24 cellular contexts compared by ENCODE assay signal in the genomic region with DNA sequence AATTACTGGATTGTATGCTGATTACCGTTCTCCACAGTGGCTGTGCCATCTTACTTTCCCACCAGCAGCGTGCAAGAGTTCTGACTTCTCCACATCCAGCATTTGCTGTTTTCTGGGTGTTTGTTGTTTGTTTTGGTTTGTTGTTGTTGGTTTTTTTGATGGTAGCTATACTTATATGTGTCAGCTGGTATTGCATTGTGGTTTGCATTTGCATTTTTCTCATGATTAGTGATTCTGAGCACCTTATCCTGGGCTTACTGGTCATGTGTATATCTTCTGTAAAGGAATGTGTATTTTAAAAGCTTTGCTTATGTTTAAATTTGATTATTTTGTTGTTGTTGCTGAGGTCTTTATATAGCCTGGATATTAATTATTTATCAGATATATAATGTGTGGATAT.
DNase-seq lines count a peak whose midpoint lies in the region; ATAC-seq, FAIRE-seq and TF ChIP-seq lines count a peak whose summit lies in the region.
"Had no signal": no experiment of that assay in that cellular context is flagged by ENCODE, and none has a peak within 500 bp of the region (broad histone marks: within the 10 kb centered on the region; RNA-seq: fewer than 3 reads in every experiment).

No MANE protein-coding gene starts in this region.

- in situ Hi-C loops in K562 (cut with MboI) = no loop called here

- TF ChIP-seq RAD21 in K562 (CRISPR knock-in tag; conservative IDR thresholded peaks at IDR 0.05 in 1 of 2, IDR thresholded peaks at IDR 0.05 in 1 of 2) = no peak

- H3K4me2 ChIP-seq in K562 (ENCODE audit: insufficient read depth, low read length) (no peak overlapping the region), PC-3 (ENCODE audit: low read length) (no peak overlapping the region)
- H3K4me2 ChIP-seq: BLaER1 had no signal

- no peaks in the 10 kb centered on the region for H3K9me2 ChIP-seq in PC-3 (replicated peaks; ENCODE audit: low read length)

- POLR2A ChIA-PET in K562 (lab: Yijun Ruan, JAX) = interaction anchor here (0.7 to 2.6 kb wide), 5 partner anchors 9 to 22 kb away, joined by 3 to 6 read pairs (median 3); no protein-coding TSS in a partner anchor
- POLR2A ChIA-PET in PC-3 (lab: Charles Lee; ENCODE audit: unreplicated experiment) = no interaction called here

- 0% methylated on average over 2 of the region's 2 CpGs for WGBS in K562 (ENCODE audit: insufficient coverage, low coverage, missing lambda C conversion rate)

- H4K20me1 ChIP-seq in K562 (replicated peaks; ENCODE audit: control insufficient read depth, insufficient read depth, low read length) = no peaks in the 10 kb centered on the region
- no peaks in the 10 kb centered on the region for H4K20me1 ChIP-seq in PC-3 (ENCODE audit: low read length)
- H4K20me1 ChIP-seq: BLaER1 had no signal

- TF ChIP-seq CTCF in K562 (IDR thresholded peaks at IDR 0.05 in 2 of 3, conservative IDR thresholded peaks at IDR 0.05 in 1 of 3; ENCODE audit: insufficient read depth in 2 of 3, low read depth in 1 of 3, low read length in 3 of 3) (no peak), PC-3 (conservative IDR thresholded peaks at IDR 0.05; ENCODE audit: low read depth, low read length) (no peak)

- no peaks in the 10 kb centered on the region for H3K9me1 ChIP-seq in K562 (ENCODE audit: control insufficient read depth, insufficient read depth, low read length)

- intact Hi-C loops in K562 (cut with micrococcal nuclease) = no loop called here
- intact Hi-C loops in PC-3 (cut with micrococcal nuclease) = no loop called here

- H3K27ac ChIP-seq in K562 (ENCODE audit: extremely low read depth, low read depth, low read length) (no peak overlapping the region), PC-3 (ENCODE audit: low read length) (no peak overlapping the region)
- H3K27ac ChIP-seq: BLaER1, C4-2B had no signal

- H3K79me2 ChIP-seq in K562 (ENCODE audit: control insufficient read depth, insufficient read depth, low read length) = no peaks in the 10 kb centered on the region
- no peaks in the 10 kb centered on the region for H3K79me2 ChIP-seq in PC-3 (ENCODE audit: low read length)

- peak; percentile 19 for FAIRE-seq in K562 (lab: Jason Lieb, UNC)
- FAIRE-seq: D721Med, GM12891, GM18507, GM19239, H54 had no signal

- H3K9ac ChIP-seq in K562 (ENCODE audit: insufficient read depth in 1 of 2, low read depth in 2 of 2, low read length in 2 of 2) (no peak overlapping the region), PC-3 (ENCODE audit: low read length) (no peak overlapping the region)
- H3K9ac ChIP-seq: BLaER1 had no signal

- DNase-seq in K562 (ENCODE audit: extremely low read depth in 1 of 4, low spot score in 3 of 4) (no peak), PC-3 (no peak), kidney tubule cell (ENCODE audit: low spot score) (no peak), CD1c-positive myeloid dendritic cell (ENCODE audit: extremely low spot score) (no peak), T1000 (lab: John Stamatoyannopoulos, UW) (no peak)
- DNase-seq: CD4-positive, alpha-beta T cell; CD8-positive, alpha-beta memory T cell; DMS 273 treated with DMSO at 0.1 percent for 48 hours; DMS79; EL; GDM1; GOT3; HFFc6 had no signal

- TF ChIP-seq EP300 in K562 (IDR thresholded peaks at IDR 0.05; ENCODE audit: low read length) = no peak

- H3K36me3 ChIP-seq in K562 (ENCODE audit: control insufficient read depth, insufficient read depth, low read length) = no peaks in the 10 kb centered on the region
- H3K36me3 ChIP-seq in PC-3 (ENCODE audit: low read depth, low read length) = no peaks in the 10 kb centered on the region
- H3K36me3 ChIP-seq: BLaER1, HAP-1 had no signal

- CTCF ChIA-PET in K562 (lab: Yijun Ruan, JAX; ENCODE audit: low intra/inter-chr PET ratio) = no interaction called here
- CTCF ChIA-PET in PC-3 (lab: Charles Lee) = no interaction called here

- H3K27me3 ChIP-seq in K562 (ENCODE audit: control insufficient read depth in 2 of 2, insufficient read depth in 2 of 2, low read length in 2 of 2) (no peaks in the 10 kb centered on the region; a peak in 1 of 5 replicates), PC-3 (ENCODE audit: low read length) (peaks cover 79% of the 10 kb centered on the region)
- H3K27me3 ChIP-seq: BLaER1 had no signal

- TF ChIP-seq POLR2A in K562 (conservative IDR thresholded peaks at IDR 0.05) = no peak

- peak; percentile 54 for ATAC-seq in GM18519 (IDR thresholded peaks at IDR 0.05; ENCODE audit: low FRiP score, unreplicated experiment)
- peak; percentile 64 for ATAC-seq in GM19035 (IDR thresholded peaks at IDR 0.05; ENCODE audit: unreplicated experiment)
- ATAC-seq in HG03175 (IDR thresholded peaks at IDR 0.05; ENCODE audit: unreplicated experiment) = peak; percentile 45
- ATAC-seq in K562 = no peak
- ATAC-seq in PC-3 = no peak

- no peaks in the 10 kb centered on the region for H3F3A ChIP-seq in PC-3 (ENCODE audit: low read length, unreplicated experiment)

- H3K4me3 ChIP-seq in K562 (no peak overlapping the region), PC-3 (ENCODE audit: low read length) (no peak overlapping the region)
- H3K4me3 ChIP-seq: BLaER1, HAP-1 had no signal

- H2AFZ ChIP-seq in K562 (ENCODE audit: low read depth, low read length) (no peak overlapping the region), PC-3 (ENCODE audit: low read length) (no peak overlapping the region)

- BruUV-seq in K562 (replicated peaks; lab: Mats Ljungman, UMichigan) (no TSS peak), PC-3 (replicated peaks; lab: Mats Ljungman, UMichigan) (no TSS peak)

- H3K4me1 ChIP-seq in K562 (replicated peaks in 1 of 2; ENCODE audit: control insufficient read depth in 2 of 2, insufficient read depth in 2 of 2, low read length in 2 of 2) (no peaks in the 10 kb centered on the region), PC-3 (ENCODE audit: insufficient read depth, low read length) (no peaks in the 10 kb centered on the region)
- H3K4me1 ChIP-seq: BLaER1 had no signal

- no peaks in the 10 kb centered on the region for H3K9me3 ChIP-seq in K562 (replicated peaks; ENCODE audit: control insufficient read depth, insufficient read depth, low read depth, low read length)
- H3K9me3 ChIP-seq in PC-3 (ENCODE audit: low read length) = no peaks in the 10 kb centered on the region
- H3K9me3 ChIP-seq: BLaER1, HAP-1 had no signal

TF ChIP-seq in K562, 482 proteins besides CTCF, POLR2A, EP300 and RAD21 (continues in another document):
- TF ChIP-seq LEF1 (IDR thresholded peaks at IDR 0.05) (no peak), ZNF274 (IDR thresholded peaks at IDR 0.05; ENCODE audit: borderline replicate concordance, low read depth, low read length) (no peak), TOE1 (IDR thresholded peaks at IDR 0.05; ENCODE audit: borderline replicate concordance) (no peak), TOE1 (CRISPR knock-in tag; IDR thresholded peaks at IDR 0.05; ENCODE audit: borderline replicate concordance, low read depth) (no peak), ZNF263 (CRISPR knock-in tag; IDR thresholded peaks at IDR 0.05; ENCODE audit: borderline replicate concordance) (no peak), C11orf30 (IDR thresholded peaks at IDR 0.05; ENCODE audit: low read depth) (no peak), ARID1B (IDR thresholded peaks at IDR 0.05) (no peak), IFI16 (CRISPR knock-in tag; IDR thresholded peaks at IDR 0.05) (no peak)
- TF ChIP-seq, protein P1, sequence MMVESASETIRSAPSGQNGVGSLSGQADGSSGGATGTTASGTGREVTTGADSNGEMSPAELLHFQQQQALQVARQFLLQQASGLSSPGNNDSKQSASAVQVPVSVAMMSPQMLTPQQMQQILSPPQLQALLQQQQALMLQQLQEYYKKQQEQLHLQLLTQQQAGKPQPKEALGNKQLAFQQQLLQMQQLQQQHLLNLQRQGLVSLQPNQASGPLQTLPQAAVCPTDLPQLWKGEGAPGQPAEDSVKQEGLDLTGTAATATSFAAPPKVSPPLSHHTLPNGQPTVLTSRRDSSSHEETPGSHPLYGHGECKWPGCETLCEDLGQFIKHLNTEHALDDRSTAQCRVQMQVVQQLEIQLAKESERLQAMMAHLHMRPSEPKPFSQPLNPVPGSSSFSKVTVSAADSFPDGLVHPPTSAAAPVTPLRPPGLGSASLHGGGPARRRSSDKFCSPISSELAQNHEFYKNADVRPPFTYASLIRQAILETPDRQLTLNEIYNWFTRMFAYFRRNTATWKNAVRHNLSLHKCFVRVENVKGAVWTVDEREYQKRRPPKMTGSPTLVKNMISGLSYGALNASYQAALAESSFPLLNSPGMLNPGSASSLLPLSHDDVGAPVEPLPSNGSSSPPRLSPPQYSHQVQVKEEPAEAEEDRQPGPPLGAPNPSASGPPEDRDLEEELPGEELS (CRISPR knock-in tag; IDR thresholded peaks at IDR 0.05; ENCODE audit: borderline replicate concordance) = no peak
- TF ChIP-seq, protein P2, sequence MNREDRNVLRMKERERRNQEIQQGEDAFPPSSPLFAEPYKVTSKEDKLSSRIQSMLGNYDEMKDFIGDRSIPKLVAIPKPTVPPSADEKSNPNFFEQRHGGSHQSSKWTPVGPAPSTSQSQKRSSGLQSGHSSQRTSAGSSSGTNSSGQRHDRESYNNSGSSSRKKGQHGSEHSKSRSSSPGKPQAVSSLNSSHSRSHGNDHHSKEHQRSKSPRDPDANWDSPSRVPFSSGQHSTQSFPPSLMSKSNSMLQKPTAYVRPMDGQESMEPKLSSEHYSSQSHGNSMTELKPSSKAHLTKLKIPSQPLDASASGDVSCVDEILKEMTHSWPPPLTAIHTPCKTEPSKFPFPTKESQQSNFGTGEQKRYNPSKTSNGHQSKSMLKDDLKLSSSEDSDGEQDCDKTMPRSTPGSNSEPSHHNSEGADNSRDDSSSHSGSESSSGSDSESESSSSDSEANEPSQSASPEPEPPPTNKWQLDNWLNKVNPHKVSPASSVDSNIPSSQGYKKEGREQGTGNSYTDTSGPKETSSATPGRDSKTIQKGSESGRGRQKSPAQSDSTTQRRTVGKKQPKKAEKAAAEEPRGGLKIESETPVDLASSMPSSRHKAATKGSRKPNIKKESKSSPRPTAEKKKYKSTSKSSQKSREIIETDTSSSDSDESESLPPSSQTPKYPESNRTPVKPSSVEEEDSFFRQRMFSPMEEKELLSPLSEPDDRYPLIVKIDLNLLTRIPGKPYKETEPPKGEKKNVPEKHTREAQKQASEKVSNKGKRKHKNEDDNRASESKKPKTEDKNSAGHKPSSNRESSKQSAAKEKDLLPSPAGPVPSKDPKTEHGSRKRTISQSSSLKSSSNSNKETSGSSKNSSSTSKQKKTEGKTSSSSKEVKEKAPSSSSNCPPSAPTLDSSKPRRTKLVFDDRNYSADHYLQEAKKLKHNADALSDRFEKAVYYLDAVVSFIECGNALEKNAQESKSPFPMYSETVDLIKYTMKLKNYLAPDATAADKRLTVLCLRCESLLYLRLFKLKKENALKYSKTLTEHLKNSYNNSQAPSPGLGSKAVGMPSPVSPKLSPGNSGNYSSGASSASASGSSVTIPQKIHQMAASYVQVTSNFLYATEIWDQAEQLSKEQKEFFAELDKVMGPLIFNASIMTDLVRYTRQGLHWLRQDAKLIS (CRISPR knock-in tag; IDR thresholded peaks at IDR 0.05) = no peak

Comparison
In these comparisons a context has a peak if more than half of its experiments do, and no peak if none do; other contexts are left out.
1. ATAC-seq: peak in GM18519 (single experiment), GM19035 (single experiment) and HG03175 (single experiment); none in K562 (single experiment) and PC-3 (single experiment).